Comparison of ENCODE assay signal across 16 cellular contexts in the genomic region with DNA sequence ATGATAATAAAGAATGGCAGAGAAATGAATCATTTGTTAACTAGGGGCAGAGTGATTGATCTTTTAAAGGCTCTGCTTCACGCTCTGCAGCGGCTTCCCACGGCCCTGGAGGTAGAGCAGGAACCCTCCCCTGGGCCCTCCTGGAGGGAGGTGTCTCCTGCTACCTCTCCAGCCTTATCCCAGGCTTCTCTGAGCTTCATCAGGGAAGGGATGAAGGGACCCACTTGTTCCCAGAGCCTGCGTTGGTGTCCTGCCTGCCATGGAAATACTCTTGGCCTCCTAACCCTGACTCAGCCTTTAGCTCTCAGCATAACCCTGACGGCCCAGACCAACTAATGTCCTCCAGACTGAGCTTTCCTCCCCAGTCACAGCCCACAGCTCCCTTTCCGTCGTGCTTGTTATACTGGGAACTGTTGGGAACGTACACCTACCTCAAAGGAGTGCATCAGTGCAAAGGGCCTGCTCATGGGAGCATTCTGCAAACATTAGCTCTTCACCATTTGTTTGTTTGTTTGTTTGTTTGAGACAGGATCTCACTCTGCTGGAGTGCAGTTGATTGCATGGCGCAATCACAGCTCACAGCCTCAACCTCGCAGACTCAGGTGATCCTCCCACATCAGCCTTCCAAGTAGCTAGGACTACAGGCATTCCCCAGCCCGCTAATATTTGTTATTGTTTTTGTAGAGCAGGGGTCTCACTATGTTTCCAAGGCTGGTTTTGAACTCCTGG. TPM values are rescaled to one million over a fixed set of nuclear protein-coding genes. Genes with fewer than 3 reads are reported as not detected.
DNase-seq lines count a peak whose midpoint lies in the region; ATAC-seq and TF ChIP-seq lines count a peak whose summit lies in the region.
"Had no signal": no experiment of that assay in that cellular context is flagged by ENCODE, and none has a peak within 500 bp of the region (broad histone marks: within the 10 kb centered on the region; RNA-seq: fewer than 3 reads in every experiment).

No MANE protein-coding gene starts in this region.

- no TSS peak for BruUV-seq in Panc1 (replicated peaks; lab: Mats Ljungman, UMichigan)

- peak overlapping the region; percentile 72 for H3K18ac ChIP-seq in neuronal stem cell (ENCODE audit: low read length)

- peak; percentile 71 for ATAC-seq in Panc1
- no peak for ATAC-seq in GM21737 (IDR thresholded peaks at IDR 0.05; ENCODE audit: unreplicated experiment)
- ATAC-seq in GM19351 (IDR thresholded peaks at IDR 0.05; ENCODE audit: unreplicated experiment): no peak
- no peak for ATAC-seq in HG02884 (IDR thresholded peaks at IDR 0.05; ENCODE audit: unreplicated experiment)
- ATAC-seq: SK-N-SH treated with all-trans-retinoic acid at 6 μM for 48 hours had no signal

- WGBS in neuronal stem cell (ENCODE audit: extremely low coverage in 2 of 2, insufficient read length in 2 of 2, insufficient replicate concordance in 1 of 2), 2 donors: no CpG with 5 or more reads among the region's 11 CpGs

- H3K79me1 ChIP-seq in neuronal stem cell (ENCODE audit: low read depth, low read length): no peaks in the 10 kb centered on the region

- no peak overlapping the region for H4K91ac ChIP-seq in neuronal stem cell (ENCODE audit: low read depth, low read length, poor library complexity)

- H3K4me2 ChIP-seq in neuronal stem cell (ENCODE audit: insufficient read depth, low read length, poor library complexity, severe bottlenecking): no peak overlapping the region

- H3K27ac ChIP-seq in Panc1 (ENCODE audit: low read length): no peak overlapping the region
- H3K27ac ChIP-seq in neuronal stem cell (replicated peaks; ENCODE audit: low read length): no peak overlapping the region

- H3K4me1 ChIP-seq in Panc1 (ENCODE audit: control insufficient read depth, insufficient read depth, low read length) (no peaks in the 10 kb centered on the region), neuronal stem cell (ENCODE audit: control insufficient read depth in 2 of 2, insufficient read depth in 1 of 2, low read depth in 1 of 2, low read length in 2 of 2) (no peaks in the 10 kb centered on the region)
- H3K4me1 ChIP-seq: BE2C, HAP-1 had no signal

- H2BK5ac ChIP-seq in neuronal stem cell (ENCODE audit: low read length): no peak overlapping the region

- no peak for TF ChIP-seq CTCF in Panc1 (IDR thresholded peaks at IDR 0.05)

- no peak overlapping the region for H3K14ac ChIP-seq in neuronal stem cell (ENCODE audit: low read length)

- H3K27me3 ChIP-seq in H7 (ENCODE audit: control insufficient read depth, insufficient read depth, low read length) (no peaks in the 10 kb centered on the region), Panc1 (ENCODE audit: control insufficient read depth, insufficient read depth, low read length) (no peaks in the 10 kb centered on the region), neuronal stem cell (ENCODE audit: control insufficient read depth in 3 of 3, insufficient read depth in 3 of 3, low read depth in 1 of 3, low read length in 3 of 3) (peaks cover 0 to 8% (median 0%) of the 10 kb centered on the region in 3 experiments)
- H3K27me3 ChIP-seq: BE2C had no signal

- intact Hi-C loops in Panc1 (cut with micrococcal nuclease; ENCODE audit: unreplicated experiment): no loop called here

- H3K23ac ChIP-seq in neuronal stem cell (ENCODE audit: low read depth, low read length, poor library complexity): no peak overlapping the region

- in situ Hi-C loops in Panc1 (cut with HindIII; ENCODE audit: low pct_unique_long_range_greater_than_20kb, low sequenced_read_pairs): no loop called here

- H3K36me3 ChIP-seq in H7 (replicated peaks; ENCODE audit: control insufficient read depth, insufficient read depth, low read length): no peaks in the 10 kb centered on the region
- no peaks in the 10 kb centered on the region for H3K36me3 ChIP-seq in Panc1 (ENCODE audit: control insufficient read depth, insufficient read depth, low read length)
- no peaks in the 10 kb centered on the region for H3K36me3 ChIP-seq in neuronal stem cell (replicated peaks in 1 of 2; ENCODE audit: control insufficient read depth in 2 of 2, insufficient read depth in 2 of 2, low read length in 2 of 2)
- H3K36me3 ChIP-seq: BE2C, HAP-1 had no signal

- CTCF ChIA-PET in Panc1 (lab: Charles Lee): no interaction called here

- no peak overlapping the region for H3K4me3 ChIP-seq in H7 (ENCODE audit: insufficient read depth, low read depth, low read length)
- H3K4me3 ChIP-seq in Panc1 (ENCODE audit: low read depth in 2 of 2, low read length in 2 of 2): no peak overlapping the region
- H3K4me3 ChIP-seq in neuronal stem cell (ENCODE audit: low read length in 2 of 2): no peak overlapping the region
- H3K4me3 ChIP-seq: HAP-1 had no signal

- no peak overlapping the region for H2BK12ac ChIP-seq in neuronal stem cell (ENCODE audit: low read length)

- POLR2A ChIA-PET in Panc1 (lab: Charles Lee): no interaction called here

- H3K9ac ChIP-seq in neuronal stem cell (ENCODE audit: low read depth, low read length, poor library complexity): no peak overlapping the region

- no peak overlapping the region for H2BK15ac ChIP-seq in neuronal stem cell (ENCODE audit: low read length)

- H3K9me3 ChIP-seq in Panc1 (ENCODE audit: control insufficient read depth, insufficient read depth, low read depth, low read length) (no peaks in the 10 kb centered on the region), neuronal stem cell (replicated peaks in 1 of 2; ENCODE audit: control insufficient read depth in 2 of 2, insufficient read depth in 1 of 2, low read depth in 1 of 2, low read length in 2 of 2) (no peaks in the 10 kb centered on the region)
- H3K9me3 ChIP-seq: BE2C, HAP-1 had no signal

- H2AFZ ChIP-seq in neuronal stem cell (ENCODE audit: low read length): peak overlapping the region; percentile 67

- no peak overlapping the region for H4K8ac ChIP-seq in neuronal stem cell (ENCODE audit: low read depth, low read length)

- H3K4ac ChIP-seq in neuronal stem cell (ENCODE audit: low read length): no peak overlapping the region

- no peak overlapping the region for H2BK120ac ChIP-seq in neuronal stem cell (ENCODE audit: low read depth, low read length)

- H2AK5ac ChIP-seq in neuronal stem cell (ENCODE audit: low read depth, low read length): no peak overlapping the region

- DNase-seq in H7: peak; percentile 32
- DNase-seq in Panc1 (ENCODE audit: low read depth, low spot score): no peak
- DNase-seq in iPS-NIHi7 (ENCODE audit: extremely low spot score): peak; percentile 30
- no peak for DNase-seq in neuronal stem cell (ENCODE audit: low spot score)
- DNase-seq in HuH-7.5 (ENCODE audit: low spot score): no peak
- DNase-seq: BE2C, EL, Kasumi-1, NCI-H1048, NCI-H1417 treated with DMSO at 0.1 percent for 48 hours, NCI-H187 had no signal

RNA-seq across cellular contexts. Expression of gene HNRNPU, which starts 17.4 kb away (rescaled TPM):
- 249 and 277 TPM in 2 replicates for total RNA-seq in H7 (2014; rRNA removed; shearing (Covaris generic))
- total RNA-seq in Panc1 (2021; ENCODE audit: unreplicated experiment): 361 TPM
- polyA plus RNA-seq in Panc1 (2012; ENCODE audit: insufficient read length): 321 TPM
- polyA plus RNA-seq in neuronal stem cell (2013, experiment 1 of 2): 302 TPM
- 312 TPM for polyA plus RNA-seq in neuronal stem cell (2013, experiment 2 of 2)

RNA-seq across cellular contexts. Expression of gene COX20, which starts 46.3 kb away (rescaled TPM):
- 8.7 and 11.6 TPM in 2 replicates for total RNA-seq in H7 (2014; rRNA removed; shearing (Covaris generic))
- 55.0 TPM for total RNA-seq in Panc1 (2021; ENCODE audit: unreplicated experiment)
- 47.0 TPM for polyA plus RNA-seq in Panc1 (2012; ENCODE audit: insufficient read length)
- polyA plus RNA-seq in neuronal stem cell (2013, experiment 1 of 2): 32.4 TPM
- 32.4 TPM for polyA plus RNA-seq in neuronal stem cell (2013, experiment 2 of 2)

Comparison
In these comparisons a context has a peak if more than half of its experiments do, and no peak if none do; other contexts are left out.
1. DNase-seq: peak in H7 (single experiment) and iPS-NIHi7 (single experiment); none in Panc1 (single experiment), neuronal stem cell (single experiment) and HuH-7.5 (single experiment).